In genomic region chr11:44992181-44992582, GRCh38 we compare ENCODE assay signal across 22 cellular contexts. TPM values are rescaled to one million over a fixed set of nuclear protein-coding genes. Genes with fewer than 3 reads are reported as not detected.
A peak's percentile ranks its signal among the peaks of the same experiment; 100 is the strongest.
DNase-seq lines count a peak whose midpoint lies in the region; ATAC-seq, FAIRE-seq and TF ChIP-seq lines count a peak whose summit lies in the region.
"Had no signal": no experiment of that assay in that cellular context is flagged by ENCODE, and none has a peak within 500 bp of the region (broad histone marks: within the 10 kb centered on the region; RNA-seq: fewer than 3 reads in every experiment).

No MANE protein-coding gene starts in this region.

- no peak overlapping the region for H2BK120ac ChIP-seq in trophoblast cell (ENCODE audit: insufficient read depth, low read length, poor library complexity)

- no peak overlapping the region for H3K18ac ChIP-seq in trophoblast cell (ENCODE audit: low read length)

- peaks cover 14% of the 10 kb centered on the region for H3K4me1 Mint-ChIP-seq in central memory CD8-positive, alpha-beta T cell
- H3K4me1 Mint-ChIP-seq: activated naive CD8-positive, alpha-beta T cell treated with anti-CD3 and anti-CD28 coated beads for 36 hours; activated T-helper 17 cell treated with anti-CD3 and anti-CD28 coated beads, Interleukin-2, amount 50 U/mL, for 72 hours had no signal

- BruUV-seq in HepG2 (replicated peaks; lab: Mats Ljungman, UMichigan), result no TSS peak

- no peak overlapping the region for H3K14ac ChIP-seq in trophoblast cell (ENCODE audit: low read length)

- H3K9ac ChIP-seq in BLaER1 (no peak overlapping the region), HepG2 (ENCODE audit: insufficient read depth, low read depth, low read length) (no peak overlapping the region), trophoblast cell (ENCODE audit: low read length) (no peak overlapping the region)

- no peaks in the 10 kb centered on the region for H3K79me1 ChIP-seq in trophoblast cell (ENCODE audit: low read length)

- POLR2A ChIA-PET in HepG2 (lab: Yijun Ruan, JAX), result no interaction called here

- H4K91ac ChIP-seq in trophoblast cell (ENCODE audit: low read depth, low read length), result no peak overlapping the region

- H3K4me2 ChIP-seq in BLaER1 (peak overlapping the region; percentile 12; the same call in 1 of the 2 replicates), HepG2 (ENCODE audit: low read depth, low read length) (no peak overlapping the region), trophoblast cell (ENCODE audit: low read length) (no peak overlapping the region)

- no peak overlapping the region for H3K27ac ChIP-seq in BLaER1
- H3K27ac ChIP-seq in HepG2 (ENCODE audit: extremely low read length, insufficient read depth, low read length), result no peak overlapping the region
- no peak overlapping the region for H3K27ac ChIP-seq in trophoblast cell (ENCODE audit: low read depth, low read length)
- H3K27ac ChIP-seq: gastroesophageal sphincter, SK-N-MC, thoracic aorta had no signal

- no peaks in the 10 kb centered on the region for H3K79me2 ChIP-seq in HepG2 (ENCODE audit: insufficient read depth, low read length)
- H3K79me2 ChIP-seq in trophoblast cell (ENCODE audit: control insufficient read depth, insufficient read depth, low read length, poor library complexity), result no peaks in the 10 kb centered on the region

- no peak overlapping the region for H3K4me3 Mint-ChIP-seq in central memory CD8-positive, alpha-beta T cell
- H3K4me3 Mint-ChIP-seq: activated naive CD8-positive, alpha-beta T cell treated with anti-CD3 and anti-CD28 coated beads for 36 hours; activated T-helper 17 cell treated with anti-CD3 and anti-CD28 coated beads, Interleukin-2, amount 50 U/mL, for 72 hours; brain; CD4-positive, alpha-beta T cell; nephron progenitor cell had no signal

- H2AFZ ChIP-seq in HepG2 (ENCODE audit: low read length) (no peak overlapping the region), trophoblast cell (ENCODE audit: insufficient read depth, low read length, poor library complexity) (no peak overlapping the region)

- H4K20me1 ChIP-seq in BLaER1, result no peaks in the 10 kb centered on the region
- H4K20me1 ChIP-seq in HepG2 (ENCODE audit: insufficient read depth, low read length), result no peaks in the 10 kb centered on the region

- H3K4ac ChIP-seq in trophoblast cell (ENCODE audit: low read depth, low read length), result no peak overlapping the region

- H2BK12ac ChIP-seq in trophoblast cell (ENCODE audit: low read length), result no peak overlapping the region

- H3K36me3 Mint-ChIP-seq in central memory CD8-positive, alpha-beta T cell (ENCODE audit: insufficient read depth), result no peaks in the 10 kb centered on the region
- H3K36me3 Mint-ChIP-seq: activated naive CD8-positive, alpha-beta T cell treated with anti-CD3 and anti-CD28 coated beads for 36 hours; brain had no signal

- intact Hi-C loops in HepG2 (cut with micrococcal nuclease; ENCODE audit: unreplicated experiment), result no loop called here

- no peak overlapping the region for H4K8ac ChIP-seq in trophoblast cell (ENCODE audit: low read depth, low read length)

- TF ChIP-seq EP300 in HepG2 (IDR thresholded peaks at IDR 0.05; ENCODE audit: low read depth in 2 of 2, low read length in 2 of 2), result no peak
- TF ChIP-seq EP300 in HepG2 (CRISPR knock-in tag; IDR thresholded peaks at IDR 0.05; ENCODE audit: borderline replicate concordance), result no peak

- no peak overlapping the region for H3K23ac ChIP-seq in trophoblast cell (ENCODE audit: low read length)

- no peak overlapping the region for H3K4me3 ChIP-seq in BLaER1
- no peak overlapping the region for H3K4me3 ChIP-seq in HepG2 (replicated peaks in 1 of 3; ENCODE audit: insufficient read depth in 1 of 3, low read depth in 2 of 3, low read length in 3 of 3)
- H3K4me3 ChIP-seq in BE2C (ENCODE audit: low read depth, low read length), result no peak overlapping the region
- H3K4me3 ChIP-seq in trophoblast cell (ENCODE audit: low read depth, low read length), result no peak overlapping the region
- H3K4me3 ChIP-seq: gastroesophageal sphincter, K562, SK-N-MC, thoracic aorta had no signal

- H3K36me3 ChIP-seq in BLaER1, result no peaks in the 10 kb centered on the region
- H3K36me3 ChIP-seq in HepG2 (replicated peaks in 1 of 2; ENCODE audit: control insufficient read depth in 1 of 2, insufficient read depth in 2 of 2, low read length in 2 of 2), result no peaks in the 10 kb centered on the region
- no peaks in the 10 kb centered on the region for H3K36me3 ChIP-seq in BE2C
- no peaks in the 10 kb centered on the region for H3K36me3 ChIP-seq in trophoblast cell (ENCODE audit: control insufficient read depth in 1 of 2, insufficient read depth in 2 of 2, low read length in 2 of 2)
- H3K36me3 ChIP-seq: gastroesophageal sphincter, thoracic aorta had no signal

- H3K27ac Mint-ChIP-seq in central memory CD8-positive, alpha-beta T cell (ENCODE audit: low read depth), result peak overlapping the region; percentile 14
- H3K27ac Mint-ChIP-seq: activated naive CD8-positive, alpha-beta T cell treated with anti-CD3 and anti-CD28 coated beads for 36 hours; activated T-helper 17 cell treated with anti-CD3 and anti-CD28 coated beads, Interleukin-2, amount 50 U/mL, for 72 hours; CD4-positive, alpha-beta T cell; nephron progenitor cell had no signal

- no peaks in the 10 kb centered on the region for H3K9me3 ChIP-seq in BLaER1
- no peaks in the 10 kb centered on the region for H3K9me3 ChIP-seq in HepG2 (ENCODE audit: low read length)
- H3K9me3 ChIP-seq in BE2C, result no peaks in the 10 kb centered on the region
- no peaks in the 10 kb centered on the region for H3K9me3 ChIP-seq in trophoblast cell (ENCODE audit: insufficient read depth, low read depth, low read length)
- H3K9me3 ChIP-seq: gastroesophageal sphincter, thoracic aorta had no signal

- CTCF ChIA-PET in HepG2 (lab: Yijun Ruan, JAX; ENCODE audit: low intra/inter-chr PET ratio, low total read pairs), result no interaction called here

- peak; percentile 12 for DNase-seq in HCEC 1CT
- no peak for DNase-seq in central memory CD8-positive, alpha-beta T cell (ENCODE audit: low spot score in 2 of 2)
- DNase-seq in pons (ENCODE audit: low spot score), result peak; percentile 24
- no peak for DNase-seq in HepG2 (ENCODE audit: low spot score)
- DNase-seq in BE2C, result no peak
- DNase-seq in trophoblast cell, result no peak
- DNase-seq: activated naive CD8-positive, alpha-beta T cell treated with anti-CD3 and anti-CD28 coated beads for 36 hours; CD4-positive, alpha-beta T cell; DMS53; erythroblast; mesendoderm; NCI-H748 treated with DMSO at 0.1 percent for 48 hours; nephron progenitor cell; PC-3 had no signal

- no peaks in the 10 kb centered on the region for H3K9me3 Mint-ChIP-seq in central memory CD8-positive, alpha-beta T cell
- H3K9me3 Mint-ChIP-seq: activated naive CD8-positive, alpha-beta T cell treated with anti-CD3 and anti-CD28 coated beads for 36 hours; activated T-helper 17 cell treated with anti-CD3 and anti-CD28 coated beads, Interleukin-2, amount 50 U/mL, for 72 hours; CD4-positive, alpha-beta T cell; nephron progenitor cell had no signal

- whole genome bisulfite sequencing in HepG2 (ENCODE audit: low lambda C conversion rate), result 0% methylated on average over 1 of the region's 3 CpGs
- WGBS in trophoblast cell (ENCODE audit: extremely low coverage, insufficient coverage, insufficient read length), result no CpG with 5 or more reads among the region's 3 CpGs

- H3K4me1 ChIP-seq in BLaER1 (peaks cover 32% of the 10 kb centered on the region), HepG2 (ENCODE audit: insufficient read depth, low read length) (no peaks in the 10 kb centered on the region), BE2C (no peaks in the 10 kb centered on the region), trophoblast cell (ENCODE audit: control insufficient read depth in 1 of 2, insufficient read depth in 2 of 2, low read length in 2 of 2) (no peaks in the 10 kb centered on the region)

- H3K27me3 Mint-ChIP-seq in central memory CD8-positive, alpha-beta T cell, result no peaks in the 10 kb centered on the region
- H3K27me3 Mint-ChIP-seq: activated naive CD8-positive, alpha-beta T cell treated with anti-CD3 and anti-CD28 coated beads for 36 hours; CD4-positive, alpha-beta T cell had no signal

- no peak for TF ChIP-seq POLR2A in HepG2 (IDR thresholded peaks at IDR 0.05; ENCODE audit: insufficient read depth in 1 of 2, low read depth in 2 of 2, low read length in 2 of 2)

- H2BK5ac ChIP-seq in trophoblast cell (ENCODE audit: low read depth, low read length, poor library complexity), result no peak overlapping the region

- no peak for TF ChIP-seq RAD21 in HepG2 (CRISPR knock-in tag; IDR thresholded peaks at IDR 0.05)

- no peak overlapping the region for H4K12ac ChIP-seq in trophoblast cell (ENCODE audit: low read depth, low read length)

- no peak for ATAC-seq in central memory CD8-positive, alpha-beta T cell (replicated peaks; ENCODE audit: extremely low read depth, poor library complexity, severe bottlenecking)
- ATAC-seq in HepG2 (no peak), GM19463 (IDR thresholded peaks at IDR 0.05; ENCODE audit: unreplicated experiment) (no peak)
- ATAC-seq: activated T-helper 17 cell treated with anti-CD3 and anti-CD28 coated beads, Interleukin-2, amount 50 U/mL, for 72 hours; gastroesophageal sphincter; K562; PC-3 had no signal

- no peak for FAIRE-seq in HepG2 (lab: Jason Lieb, UNC)
- FAIRE-seq: K562 had no signal

- H2AK5ac ChIP-seq in trophoblast cell (ENCODE audit: low read length), result no peak overlapping the region

- H3K27me3 ChIP-seq in BLaER1 (no peaks in the 10 kb centered on the region), HepG2 (ENCODE audit: control insufficient read depth in 1 of 2, insufficient read depth in 2 of 2, low read length in 2 of 2) (peaks cover 3 to 60% of the 10 kb centered on the region in 2 experiments), BE2C (no peaks in the 10 kb centered on the region), trophoblast cell (ENCODE audit: insufficient read depth, low read length) (no peaks in the 10 kb centered on the region)
- H3K27me3 ChIP-seq: gastroesophageal sphincter had no signal

- in situ Hi-C loops in HepG2 (cut with HindIII; ENCODE audit: extremely low pct_ligation_motif_present, low pct_unique_long_range_greater_than_20kb), result no loop called here

- TF ChIP-seq CTCF in HepG2 (CRISPR knock-in tag; IDR thresholded peaks at IDR 0.05) (no peak), BE2C (IDR thresholded peaks at IDR 0.05; ENCODE audit: low read depth, low read length) (no peak)

RNA-seq across cellular contexts. Expression of gene TP53I11, which starts 41.5 kb away (rescaled TPM):
- total RNA-seq in HepG2 (2016; rRNA removed; fragmentation: Illumina TruSeq; extraction: Trizol), result not detected in 2 replicates
- not detected in 2 replicates for total RNA-seq in HepG2 (2016; cell fraction: cytosol; rRNA removed; fragmentation: Illumina TruSeq; extraction: Trizol; ENCODE audit: low read depth)
- total RNA-seq in HepG2 (2016; cell fraction: insoluble cytoplasmic fraction; rRNA removed; fragmentation: Illumina TruSeq; extraction: Trizol), result not detected in 2 replicates
- total RNA-seq in HepG2 (2016; cell fraction: membrane; rRNA removed; fragmentation: Illumina TruSeq; extraction: Trizol), result not detected in 2 replicates
- total RNA-seq in HepG2 (2016; cell fraction: nucleus; rRNA removed; fragmentation: Illumina TruSeq; extraction: Trizol), result not detected in 2 replicates
- not detected in 2 replicates for polyA plus RNA-seq in HepG2 (2011; rRNA removed)
- polyA plus RNA-seq in HepG2 (2011; cell fraction: cytosol; rRNA removed), result not detected in 2 replicates
- not detected in 2 replicates for polyA plus RNA-seq in HepG2 (2011; cell fraction: nucleus; rRNA removed)
- polyA plus RNA-seq in HepG2 (2012), result not detected in 2 replicates
- not detected in 2 replicates for polyA plus RNA-seq in HepG2 (2016; cell fraction: cytosol; fragmentation: Illumina TruSeq; extraction: Trizol; ENCODE audit: low read depth)
- not detected in 2 replicates for polyA plus RNA-seq in HepG2 (2016; cell fraction: insoluble cytoplasmic fraction; fragmentation: Illumina TruSeq; extraction: Trizol; ENCODE audit: low read depth)
- not detected in 2 replicates for polyA plus RNA-seq in HepG2 (2016; cell fraction: membrane; fragmentation: Illumina TruSeq; extraction: Trizol; ENCODE audit: low read depth)
- polyA plus RNA-seq in HepG2 (2016; cell fraction: nucleus; fragmentation: Illumina TruSeq; extraction: Trizol; ENCODE audit: insufficient read depth, low read depth), result not detected in 2 replicates
- polyA minus RNA-seq in HepG2 (2011; rRNA and poly(A)+ RNA removed; ENCODE audit: low replicate concordance), result 1.0 TPM in 1 of 2 replicates, not detected in the other
- polyA minus RNA-seq in HepG2 (2011; cell fraction: cytosol; rRNA and poly(A)+ RNA removed), result not detected in 2 replicates
- not detected in 2 replicates for polyA minus RNA-seq in HepG2 (2011; cell fraction: nucleus; rRNA and poly(A)+ RNA removed)
- 15.0 TPM for polyA plus RNA-seq in BE2C (2012; ENCODE audit: insufficient read depth, insufficient read length, low read depth)
- polyA plus RNA-seq in trophoblast cell (2013), result 39.8 and 41.5 TPM in 2 replicates

Comparison
In these comparisons a context has a peak if more than half of its experiments do, and no peak if none do; other contexts are left out.
1. DNase-seq: peak in HCEC 1CT (single experiment) and pons (single experiment); none in central memory CD8-positive, alpha-beta T cell (0 of 2), HepG2 (single experiment), BE2C (single experiment) and trophoblast cell (0 of 2).